9 cellular contexts compared by ENCODE assay signal in genomic region chr17:12831839-12832238, GRCh38.
"Had no signal": no experiment of that assay in that cellular context is flagged by ENCODE, and none has a peak within 500 bp of the region (broad histone marks: within the 10 kb centered on the region; RNA-seq: fewer than 3 reads in every experiment).

No MANE protein-coding gene starts in this region.

- DNase-seq: GOT3, H9, HCEC 1CT, Karpas-422, KBM-7 had no signal

- H3K27ac ChIP-seq: HL-60, KMS-11 had no signal

- H3K9ac ChIP-seq: KMS-11 had no signal

- H3K4me2 ChIP-seq: KMS-11 had no signal

- FAIRE-seq: H54, HepG2 had no signal

- ATAC-seq: HepG2 had no signal
